In the genomic region with DNA sequence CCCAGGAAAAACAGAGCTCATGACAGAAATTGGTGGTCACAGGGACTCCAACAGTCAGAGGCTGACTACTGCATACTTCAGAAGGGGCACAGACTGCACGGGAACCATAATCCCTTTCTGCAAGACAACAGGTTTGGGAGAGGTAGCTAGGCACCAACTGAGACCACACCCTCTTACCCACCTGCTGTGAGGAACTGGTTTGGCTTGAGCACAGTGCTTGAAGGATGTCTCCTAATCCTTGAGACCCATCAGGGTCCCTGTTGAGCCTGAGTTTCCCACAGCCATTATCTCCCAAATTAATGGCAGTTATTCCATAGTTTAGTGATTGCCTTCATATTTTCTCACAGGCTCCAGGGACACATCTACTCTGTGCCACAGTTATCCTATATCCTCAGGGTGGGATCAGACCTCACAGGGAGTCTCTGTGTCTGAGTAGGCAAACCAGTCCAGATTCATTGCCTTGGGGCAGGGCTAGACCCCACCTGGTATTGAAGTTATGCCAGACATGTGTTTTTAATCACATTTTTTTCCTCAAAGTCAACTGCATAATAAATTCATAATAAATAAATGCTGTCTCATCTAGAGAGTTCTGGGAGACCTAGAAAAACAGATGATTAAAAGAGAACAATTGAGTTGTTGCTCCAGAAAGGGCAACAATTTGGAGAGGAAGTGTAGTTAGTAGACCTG, we compare ENCODE assay signal across 15 cellular contexts. TPM values are rescaled to one million over a fixed set of nuclear protein-coding genes. Genes with fewer than 3 reads are reported as not detected.
A peak's percentile ranks its signal among the peaks of the same experiment; 100 is the strongest.
DNase-seq lines count a peak whose midpoint lies in the region; ATAC-seq and TF ChIP-seq lines count a peak whose summit lies in the region.
"Had no signal": no experiment of that assay in that cellular context is flagged by ENCODE, and none has a peak within 500 bp of the region (broad histone marks: within the 10 kb centered on the region; RNA-seq: fewer than 3 reads in every experiment).

No MANE protein-coding gene starts in this region.

- H3K36me3 ChIP-seq in smooth muscle cell (ENCODE audit: low read depth) = no peaks in the 10 kb centered on the region

- H3K9ac ChIP-seq in smooth muscle cell (ENCODE audit: low read depth) = peak overlapping the region; percentile 27

- WGBS in smooth muscle cell (ENCODE audit: low lambda C conversion rate) = 24% methylated on average over 1 of the region's 1 CpG

- intact Hi-C loops in left ventricle myocardium superior (cut with micrococcal nuclease) = no loop called here

- ATAC-seq in HG02642 (IDR thresholded peaks at IDR 0.05; ENCODE audit: poor library complexity, unreplicated experiment) (no peak), left ventricle myocardium superior (no peak), GM18502 (IDR thresholded peaks at IDR 0.05; ENCODE audit: poor library complexity, unreplicated experiment) (no peak)
- ATAC-seq: naive thymus-derived CD4-positive, alpha-beta T cell; psoas muscle had no signal

- H3K27me3 ChIP-seq in smooth muscle cell (ENCODE audit: low read depth) = no peaks in the 10 kb centered on the region

- no peak for TF ChIP-seq CTCF in smooth muscle cell (IDR thresholded peaks at IDR 0.05; ENCODE audit: borderline replicate concordance, insufficient read depth, poor library complexity, severe bottlenecking)

- no peak overlapping the region for H2AFZ ChIP-seq in smooth muscle cell (ENCODE audit: low read depth)

- H3K27ac ChIP-seq in epithelial cell of prostate = peak overlapping the region; percentile 25
- H3K27ac ChIP-seq in smooth muscle cell (ENCODE audit: low read depth) = peak overlapping the region; percentile 81
- H3K27ac ChIP-seq: psoas muscle had no signal

- H3F3A ChIP-seq in smooth muscle cell (ENCODE audit: low read depth) = no peaks in the 10 kb centered on the region

- no peaks in the 10 kb centered on the region for H3K9me3 ChIP-seq in smooth muscle cell (replicated peaks; ENCODE audit: low read depth)
- H3K9me3 ChIP-seq: psoas muscle had no signal

- DNase-seq in NCI-H2171 treated with DMSO at 0.1 percent for 48 hours (lab: John Stamatoyannopoulos, UW) (peak; percentile 58), NCI-H2171 (lab: John Stamatoyannopoulos, UW) (no peak), NCI-H69 (lab: John Stamatoyannopoulos, UW) (peak; percentile 96), epithelial cell of prostate (ENCODE audit: low read depth, low spot score) (no peak), smooth muscle cell (lab: John Stamatoyannopoulos, UW; ENCODE audit: unreplicated experiment) (no peak), left ventricle myocardium superior (no peak)
- DNase-seq: activated CD4-positive, alpha-beta T cell treated with anti-CD3 and anti-CD28 coated beads, Interleukin-2, amount 50 U/mL, for 48 hours; amniotic stem cell; CD8-positive, alpha-beta memory T cell; MM.1S; naive thymus-derived CD4-positive, alpha-beta T cell; NCI-H2107; psoas muscle had no signal

- peaks cover 8% of the 10 kb centered on the region for H3K4me1 ChIP-seq in smooth muscle cell (ENCODE audit: low read depth)

- H3K4me3 ChIP-seq in smooth muscle cell = no peak overlapping the region
- H3K4me3 ChIP-seq: psoas muscle had no signal

- no peaks in the 10 kb centered on the region for H3K79me2 ChIP-seq in smooth muscle cell (ENCODE audit: low read depth)

- H3K4me2 ChIP-seq in smooth muscle cell = no peak overlapping the region

- H4K20me1 ChIP-seq in smooth muscle cell (ENCODE audit: low read depth) = no peaks in the 10 kb centered on the region

RNA-seq across cellular contexts. Expression of gene CAST, which starts 9.3 kb away (rescaled TPM):
- 182 and 189 TPM in 2 replicates for total RNA-seq in smooth muscle cell
- 76.2 and 124 TPM in 2 replicates for polyA plus RNA-seq in smooth muscle cell
- 523 TPM for total RNA-seq in left ventricle myocardium superior

Comparison
In these comparisons a context has a peak if more than half of its experiments do, and no peak if none do; other contexts are left out.
1. DNase-seq: peak in NCI-H2171 treated with DMSO at 0.1 percent for 48 hours (single experiment) and NCI-H69 (single experiment); none in NCI-H2171 (single experiment), epithelial cell of prostate (single experiment), smooth muscle cell (single experiment) and left ventricle myocardium superior (single experiment).